Comparison of ENCODE assay signal across 1 cellular context in genomic region chr11:10857604-10858504, GRCh38.
TF ChIP-seq lines count a peak whose summit lies in the region.

TSS of gene ZBED5 (minus strand) at chr11:10858053. CDS start at chr11:10854945, 3,108 bp downstream.

TF ChIP-seq in HepG2, 621 proteins besides CTCF, POLR2A, EP300 and RAD21 (continued from another document and continues in another):
- TF ChIP-seq POGK (CRISPR knock-in tag; conservative IDR thresholded peaks at IDR 0.05) (no peak; the same call in 1 of the 2 replicates), ZNF329 (CRISPR knock-in tag; IDR thresholded peaks at IDR 0.05; ENCODE audit: low read depth) (no peak), SATB2 (CRISPR knock-in tag; IDR thresholded peaks at IDR 0.05) (no peak), TBL1XR1 (IDR thresholded peaks at IDR 0.05; ENCODE audit: borderline replicate concordance, low read length, partially characterized antibody) (no peak), ZNF12 (CRISPR knock-in tag; IDR thresholded peaks at IDR 0.05) (no peak), HIC2 (CRISPR knock-in tag; IDR thresholded peaks at IDR 0.05; ENCODE audit: low read depth) (no peak), BRF2 (CRISPR knock-in tag; IDR thresholded peaks at IDR 0.05) (no peak), PBX2 (CRISPR knock-in tag; IDR thresholded peaks at IDR 0.05) (peak; percentile 86), ZBED4 (CRISPR knock-in tag; IDR thresholded peaks at IDR 0.05; ENCODE audit: borderline replicate concordance) (no peak), MLX (CRISPR knock-in tag; IDR thresholded peaks at IDR 0.05) (no peak), ZNF33A (CRISPR knock-in tag; IDR thresholded peaks at IDR 0.05; ENCODE audit: borderline replicate concordance) (no peak), ZNF629 (CRISPR knock-in tag; conservative IDR thresholded peaks at IDR 0.05) (no peak), ZNF547 (CRISPR knock-in tag; IDR thresholded peaks at IDR 0.05) (peak; percentile 83), CEBPG (CRISPR knock-in tag; IDR thresholded peaks at IDR 0.05) (no peak), ZNF501 (CRISPR knock-in tag; IDR thresholded peaks at IDR 0.05) (peak; percentile 29; the same call in 1 of the 2 replicates), ZKSCAN1 (IDR thresholded peaks at IDR 0.05; ENCODE audit: low read length) (no peak), TCF7L2 (IDR thresholded peaks at IDR 0.05; ENCODE audit: low read depth, low read length) (no peak), SP4 (CRISPR knock-in tag; IDR thresholded peaks at IDR 0.05) (peak; percentile 50), ZNF160 (CRISPR knock-in tag; IDR thresholded peaks at IDR 0.05) (no peak; the same call in 1 of the 2 replicates), NR3C1 (CRISPR knock-in tag; IDR thresholded peaks at IDR 0.05) (no peak), ERF (CRISPR knock-in tag; IDR thresholded peaks at IDR 0.05) (no peak; the same call in 1 of the 2 replicates), TOE1 (CRISPR knock-in tag; IDR thresholded peaks at IDR 0.05) (no peak), TERF1 (CRISPR knock-in tag; IDR thresholded peaks at IDR 0.05) (no peak), GTF2F1 (IDR thresholded peaks at IDR 0.05; ENCODE audit: low read length) (no peak), STAG1 (CRISPR knock-in tag; IDR thresholded peaks at IDR 0.05) (no peak), FOXO1 (CRISPR knock-in tag; IDR thresholded peaks at IDR 0.05) (peak; percentile 21; the same call in 1 of the 2 replicates), RAD51 (IDR thresholded peaks at IDR 0.05; ENCODE audit: borderline replicate concordance) (no peak), MED8 (CRISPR knock-in tag; IDR thresholded peaks at IDR 0.05; ENCODE audit: insufficient replicate concordance) (peak; percentile 46), MBD4 (IDR thresholded peaks at IDR 0.05; ENCODE audit: borderline replicate concordance, low read length) (no peak), JDP2 (CRISPR knock-in tag; IDR thresholded peaks at IDR 0.05; ENCODE audit: borderline replicate concordance) (no peak), BRCA1 (CRISPR knock-in tag; IDR thresholded peaks at IDR 0.05) (peak; percentile 11; the same call in 1 of the 2 replicates), FLYWCH1 (CRISPR knock-in tag; IDR thresholded peaks at IDR 0.05) (no peak), ZBTB39 (CRISPR knock-in tag; IDR thresholded peaks at IDR 0.05) (no peak), HCFC1 (IDR thresholded peaks at IDR 0.05; ENCODE audit: low read depth, low read length) (0 out of 2 replicates have a peak, but pooled peaks have one; percentile 20), HOMEZ (CRISPR knock-in tag; IDR thresholded peaks at IDR 0.05; ENCODE audit: low read depth) (no peak), CHD4 (IDR thresholded peaks at IDR 0.05; ENCODE audit: borderline replicate concordance, low read length) (no peak), SIX1 (CRISPR knock-in tag; IDR thresholded peaks at IDR 0.05; ENCODE audit: borderline replicate concordance) (no peak), NONO (IDR thresholded peaks at IDR 0.05) (no peak), NONO (CRISPR knock-in tag; conservative IDR thresholded peaks at IDR 0.05) (peak; percentile 78), PATZ1 (CRISPR knock-in tag; IDR thresholded peaks at IDR 0.05) (peak; percentile 68), SP140L (CRISPR knock-in tag; IDR thresholded peaks at IDR 0.05; ENCODE audit: borderline replicate concordance) (no peak; the same call in 1 of the 2 replicates), ISX (CRISPR knock-in tag; conservative IDR thresholded peaks at IDR 0.05) (no peak), ZNF674 (CRISPR knock-in tag; IDR thresholded peaks at IDR 0.05; ENCODE audit: low read depth) (no peak), ATF1 (CRISPR knock-in tag; IDR thresholded peaks at IDR 0.05) (peak; percentile 56), SIX4 (CRISPR knock-in tag; IDR thresholded peaks at IDR 0.05) (0 out of 2 replicates have a peak, but pooled peaks have one; percentile 27), RCOR2 (CRISPR knock-in tag; IDR thresholded peaks at IDR 0.05) (0 out of 2 replicates have a peak, but pooled peaks have one; percentile 27), MEIS1 (CRISPR knock-in tag; IDR thresholded peaks at IDR 0.05; ENCODE audit: borderline replicate concordance) (no peak), ZNF660 (CRISPR knock-in tag; IDR thresholded peaks at IDR 0.05; ENCODE audit: borderline replicate concordance, low read depth) (no peak)
